Comparison of ENCODE assay signal across 8 cellular contexts in the genomic region with DNA sequence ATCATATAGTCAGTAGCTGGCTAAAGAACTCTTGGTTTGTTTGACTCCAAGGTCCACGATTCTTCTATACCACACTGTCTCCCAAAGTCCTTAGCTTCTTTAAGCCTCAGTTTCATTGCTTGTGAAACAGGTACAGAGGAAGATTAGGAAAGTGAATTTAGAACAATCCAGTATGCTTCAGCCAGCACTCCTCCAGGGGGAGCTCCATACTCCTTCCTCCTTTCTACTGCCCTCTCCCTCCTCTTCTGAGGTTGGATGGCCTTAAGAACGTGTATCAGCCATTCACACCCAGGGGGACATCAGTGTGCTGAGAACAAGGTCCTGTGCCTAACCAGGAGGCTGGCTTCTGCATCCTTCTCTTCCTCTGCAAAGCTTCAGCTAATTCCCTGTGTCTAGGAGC. TPM values are rescaled to one million over a fixed set of nuclear protein-coding genes. Genes with fewer than 3 reads are reported as not detected.
A peak's percentile ranks its signal among the peaks of the same experiment; 100 is the strongest.
DNase-seq lines count a peak whose midpoint lies in the region; ATAC-seq and TF ChIP-seq lines count a peak whose summit lies in the region.

No MANE protein-coding gene starts in this region.

- no peaks in the 10 kb centered on the region for H3K9me2 ChIP-seq in PC-3 (replicated peaks; ENCODE audit: low read length)

- no peaks in the 10 kb centered on the region for H3K36me3 Mint-ChIP-seq in natural killer cell treated with Interleukin-12 subunit alpha and Interleukin-12 subunit beta and Interleukin-15 and Interleukin-18, amount 100 ng/mL, for 72 hours
- H3K36me3 Mint-ChIP-seq in natural killer cell = no peaks in the 10 kb centered on the region

- H3K27me3 Mint-ChIP-seq in natural killer cell treated with Interleukin-12 subunit alpha and Interleukin-12 subunit beta and Interleukin-15 and Interleukin-18, amount 100 ng/mL, for 72 hours = peaks cover 0 to 5% of the 10 kb centered on the region in 2 donors
- H3K27me3 Mint-ChIP-seq in natural killer cell (ENCODE audit: low read depth in 2 of 2) = peaks cover 0 to 7% of the 10 kb centered on the region in 2 donors

- H3K9ac ChIP-seq in PC-3 (ENCODE audit: low read length) = no peak overlapping the region

- H3K4me2 ChIP-seq in PC-3 (ENCODE audit: low read length) = no peak overlapping the region

- H3K4me3 ChIP-seq in PC-3 (ENCODE audit: low read length) = no peak overlapping the region
- H3K4me3 ChIP-seq in fibroblast of mammary gland (ENCODE audit: control insufficient read depth, low read depth, low read length) = no peak overlapping the region
- H3K4me3 ChIP-seq in upper lobe of right lung = no peak overlapping the region

- no peaks in the 10 kb centered on the region for H4K20me1 ChIP-seq in PC-3 (ENCODE audit: low read length)

- no peaks in the 10 kb centered on the region for H3K36me3 ChIP-seq in PC-3 (ENCODE audit: low read depth, low read length)
- H3K36me3 ChIP-seq in upper lobe of right lung = no peaks in the 10 kb centered on the region

- H3K9me3 Mint-ChIP-seq in natural killer cell treated with Interleukin-12 subunit alpha and Interleukin-12 subunit beta and Interleukin-15 and Interleukin-18, amount 100 ng/mL, for 72 hours = no peaks in the 10 kb centered on the region
- no peaks in the 10 kb centered on the region for H3K9me3 Mint-ChIP-seq in natural killer cell

- intact Hi-C loops in natural killer cell (cut with micrococcal nuclease) (no loop called here), PC-3 (cut with micrococcal nuclease) (loop anchor here (1.0 kb wide), 2 partner anchors 219 to 230 kb away; no protein-coding TSS in a partner anchor), upper lobe of right lung (cut with DNase I) (no loop called here)

- CTCF ChIA-PET in PC-3 (lab: Charles Lee) = interaction anchor here (0.6 kb wide), 1 partner anchor 21 kb away, joined by 3 read pairs; no protein-coding TSS in a partner anchor

- POLR2A ChIA-PET in PC-3 (lab: Charles Lee; ENCODE audit: unreplicated experiment) = no interaction called here

- H3K4me1 ChIP-seq in PC-3 (ENCODE audit: insufficient read depth, low read length) = no peaks in the 10 kb centered on the region
- H3K4me1 ChIP-seq in upper lobe of right lung = peaks cover 20% of the 10 kb centered on the region

- no peak overlapping the region for H3K4me3 Mint-ChIP-seq in natural killer cell treated with Interleukin-12 subunit alpha and Interleukin-12 subunit beta and Interleukin-15 and Interleukin-18, amount 100 ng/mL, for 72 hours
- H3K4me3 Mint-ChIP-seq in natural killer cell = no peak overlapping the region

- H3K9me3 ChIP-seq in PC-3 (ENCODE audit: low read length) = no peaks in the 10 kb centered on the region
- no peaks in the 10 kb centered on the region for H3K9me3 ChIP-seq in upper lobe of right lung

- no peak for TF ChIP-seq CTCF in natural killer cell (IDR thresholded peaks at IDR 0.05)
- peak; percentile 75 for TF ChIP-seq CTCF in PC-3 (conservative IDR thresholded peaks at IDR 0.05; ENCODE audit: low read depth, low read length)
- peak; percentile 88 for TF ChIP-seq CTCF in fibroblast of mammary gland (conservative IDR thresholded peaks at IDR 0.05; ENCODE audit: control insufficient read depth, insufficient read depth, low read depth, low read length)
- TF ChIP-seq CTCF in upper lobe of right lung (IDR thresholded peaks at IDR 0.05) = peak; percentile 35

- H2AFZ ChIP-seq in PC-3 (ENCODE audit: low read length) = no peak overlapping the region

- no peak for DNase-seq in natural killer cell treated with Interleukin-12 subunit alpha and Interleukin-12 subunit beta and Interleukin-15 and Interleukin-18, amount 100 ng/mL, for 72 hours (ENCODE audit: low spot score)
- DNase-seq in natural killer cell (no peak), PC-3 (peak; percentile 53), fibroblast of mammary gland (ENCODE audit: low read depth) (peak; percentile 75), upper lobe of right lung (no peak)
- no peak for DNase-seq in activated T-cell treated with anti-CD3 and anti-CD28 coated beads, Interleukin-2, amount 50 U/mL, for 1 hour

- no peak overlapping the region for H3K27ac Mint-ChIP-seq in natural killer cell treated with Interleukin-12 subunit alpha and Interleukin-12 subunit beta and Interleukin-15 and Interleukin-18, amount 100 ng/mL, for 72 hours
- H3K27ac Mint-ChIP-seq in natural killer cell = no peak overlapping the region

- no peaks in the 10 kb centered on the region for H3F3A ChIP-seq in PC-3 (ENCODE audit: low read length, unreplicated experiment)

- H3K4me1 Mint-ChIP-seq in natural killer cell treated with Interleukin-12 subunit alpha and Interleukin-12 subunit beta and Interleukin-15 and Interleukin-18, amount 100 ng/mL, for 72 hours (ENCODE audit: low read depth in 2 of 2) = no peaks in the 10 kb centered on the region
- H3K4me1 Mint-ChIP-seq in natural killer cell = no peaks in the 10 kb centered on the region

- H3K27ac ChIP-seq in PC-3 (ENCODE audit: low read length) (no peak overlapping the region), upper lobe of right lung (no peak overlapping the region)

- H3K79me2 ChIP-seq in PC-3 (ENCODE audit: low read length) = no peaks in the 10 kb centered on the region

- no TSS peak for BruUV-seq in PC-3 (replicated peaks; lab: Mats Ljungman, UMichigan)

- peak; percentile 28 to 46 for ATAC-seq in natural killer cell treated with Interleukin-12 subunit alpha and Interleukin-12 subunit beta and Interleukin-15 and Interleukin-18, amount 100 ng/mL, for 72 hours
- no peak for ATAC-seq in natural killer cell
- ATAC-seq in PC-3 = peak; percentile 88
- ATAC-seq in upper lobe of right lung = peak; percentile 50
- no peak for ATAC-seq in GM21576 (IDR thresholded peaks at IDR 0.05; ENCODE audit: unreplicated experiment)
- no peak for ATAC-seq in HG03469 (IDR thresholded peaks at IDR 0.05; ENCODE audit: unreplicated experiment)

- H3K27me3 ChIP-seq in PC-3 (ENCODE audit: low read length) (no peaks in the 10 kb centered on the region), upper lobe of right lung (no peaks in the 10 kb centered on the region)

RNA-seq across cellular contexts. Expression of gene CALD1, which starts 54.8 kb away (rescaled TPM):
- total RNA-seq in natural killer cell treated with Interleukin-12 subunit alpha and Interleukin-12 subunit beta and Interleukin-15 and Interleukin-18, amount 100 ng/mL, for 72 hours = under 1 TPM; 0.11 to 0.40 TPM
- 1 to 10 TPM in 2 of 3 donors, under 1 TPM in 1; 0.14 to 2.5 (median 1.0) TPM for total RNA-seq in natural killer cell
- total RNA-seq in PC-3 (2014; rRNA removed) = 22.1 and 42.4 TPM in 2 replicates
- total RNA-seq in upper lobe of right lung = 213 TPM

Comparison
In these comparisons a context has a peak if more than half of its experiments do, and no peak if none do; other contexts are left out.
1. ATAC-seq: peak in natural killer cell treated with Interleukin-12 subunit alpha and Interleukin-12 subunit beta and Interleukin-15 and Interleukin-18, amount 100 ng/mL, for 72 hours (2 of 2), PC-3 (single experiment) and upper lobe of right lung (single experiment); none in natural killer cell (0 of 3), GM21576 (single experiment) and HG03469 (single experiment).
2. DNase-seq: peak in PC-3 (single experiment) and fibroblast of mammary gland (single experiment); none in natural killer cell treated with Interleukin-12 subunit alpha and Interleukin-12 subunit beta and Interleukin-15 and Interleukin-18, amount 100 ng/mL, for 72 hours (single experiment), natural killer cell (single experiment), upper lobe of right lung (single experiment) and activated T-cell treated with anti-CD3 and anti-CD28 coated beads, Interleukin-2, amount 50 U/mL, for 1 hour (single experiment).